ENCODE assay signal across 2 cellular contexts in genomic region chr17:38894276-38894675, GRCh38.
TF ChIP-seq lines count a peak whose summit lies in the region.

No MANE protein-coding gene starts in this region.

TF ChIP-seq in IMR-90, 13 proteins besides CTCF, POLR2A, EP300 and RAD21 (continued from another document):
- TF ChIP-seq ELK1 (IDR thresholded peaks at IDR 0.05; ENCODE audit: borderline replicate concordance, low read depth, low read length): no peak
- TF ChIP-seq NFE2L2 (IDR thresholded peaks at IDR 0.05; ENCODE audit: low read depth, low read length): no peak
- no peak for TF ChIP-seq MAZ (IDR thresholded peaks at IDR 0.05; ENCODE audit: borderline replicate concordance, low read depth, low read length)
- no peak for TF ChIP-seq FOS (IDR thresholded peaks at IDR 0.05; ENCODE audit: low read depth, low read length)
- no peak for TF ChIP-seq RCOR1 (IDR thresholded peaks at IDR 0.05; ENCODE audit: insufficient replicate concordance, low read length)
- no peak for TF ChIP-seq RFX5 (IDR thresholded peaks at IDR 0.05; ENCODE audit: low read depth, low read length)
- no peak for TF ChIP-seq CEBPB (IDR thresholded peaks at IDR 0.05; ENCODE audit: low read depth, low read length)
- no peak for TF ChIP-seq USF2 (IDR thresholded peaks at IDR 0.05; ENCODE audit: low read depth, low read length)
- no peak for TF ChIP-seq CHD1 (IDR thresholded peaks at IDR 0.05; ENCODE audit: low read depth, low read length)
- no peak for TF ChIP-seq BHLHE40 (IDR thresholded peaks at IDR 0.05; ENCODE audit: low read depth, low read length)

TF ChIP-seq in WTC11, 78 proteins besides CTCF, POLR2A, EP300 and RAD21 (continued from another document):
- TF ChIP-seq FOXP4 (CRISPR knock-in tag; IDR thresholded peaks at IDR 0.05): no peak
- no peak for TF ChIP-seq MYBL2 (CRISPR knock-in tag; IDR thresholded peaks at IDR 0.05)
- TF ChIP-seq ARID4B (CRISPR knock-in tag; IDR thresholded peaks at IDR 0.05; ENCODE audit: borderline replicate concordance): no peak
- TF ChIP-seq MXD4 (CRISPR knock-in tag; IDR thresholded peaks at IDR 0.05; ENCODE audit: borderline replicate concordance): no peak
- no peak for TF ChIP-seq CDX4 (CRISPR knock-in tag; IDR thresholded peaks at IDR 0.05; ENCODE audit: borderline replicate concordance)
- TF ChIP-seq, protein P1, sequence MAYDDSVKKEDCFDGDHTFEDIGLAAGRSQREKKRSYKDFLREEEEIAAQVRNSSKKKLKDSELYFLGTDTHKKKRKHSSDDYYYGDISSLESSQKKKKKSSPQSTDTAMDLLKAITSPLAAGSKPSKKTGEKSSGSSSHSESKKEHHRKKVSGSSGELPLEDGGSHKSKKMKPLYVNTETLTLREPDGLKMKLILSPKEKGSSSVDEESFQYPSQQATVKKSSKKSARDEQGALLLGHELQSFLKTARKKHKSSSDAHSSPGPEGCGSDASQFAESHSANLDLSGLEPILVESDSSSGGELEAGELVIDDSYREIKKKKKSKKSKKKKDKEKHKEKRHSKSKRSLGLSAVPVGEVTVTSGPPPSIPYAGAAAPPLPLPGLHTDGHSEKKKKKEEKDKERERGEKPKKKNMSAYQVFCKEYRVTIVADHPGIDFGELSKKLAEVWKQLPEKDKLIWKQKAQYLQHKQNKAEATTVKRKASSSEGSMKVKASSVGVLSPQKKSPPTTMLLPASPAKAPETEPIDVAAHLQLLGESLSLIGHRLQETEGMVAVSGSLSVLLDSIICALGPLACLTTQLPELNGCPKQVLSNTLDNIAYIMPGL (CRISPR knock-in tag; IDR thresholded peaks at IDR 0.05): no peak
- no peak for TF ChIP-seq KAT7 (CRISPR knock-in tag; IDR thresholded peaks at IDR 0.05; ENCODE audit: borderline replicate concordance)
- TF ChIP-seq PRRX2 (CRISPR knock-in tag; IDR thresholded peaks at IDR 0.05): no peak
- no peak for TF ChIP-seq SP1 (CRISPR knock-in tag; conservative IDR thresholded peaks at IDR 0.05)
- no peak for TF ChIP-seq ZBTB21 (CRISPR knock-in tag; IDR thresholded peaks at IDR 0.05; ENCODE audit: borderline replicate concordance)
- no peak for TF ChIP-seq AR (CRISPR knock-in tag; IDR thresholded peaks at IDR 0.05)
- TF ChIP-seq EMX1 (CRISPR knock-in tag; IDR thresholded peaks at IDR 0.05): no peak
- TF ChIP-seq, protein P2, sequence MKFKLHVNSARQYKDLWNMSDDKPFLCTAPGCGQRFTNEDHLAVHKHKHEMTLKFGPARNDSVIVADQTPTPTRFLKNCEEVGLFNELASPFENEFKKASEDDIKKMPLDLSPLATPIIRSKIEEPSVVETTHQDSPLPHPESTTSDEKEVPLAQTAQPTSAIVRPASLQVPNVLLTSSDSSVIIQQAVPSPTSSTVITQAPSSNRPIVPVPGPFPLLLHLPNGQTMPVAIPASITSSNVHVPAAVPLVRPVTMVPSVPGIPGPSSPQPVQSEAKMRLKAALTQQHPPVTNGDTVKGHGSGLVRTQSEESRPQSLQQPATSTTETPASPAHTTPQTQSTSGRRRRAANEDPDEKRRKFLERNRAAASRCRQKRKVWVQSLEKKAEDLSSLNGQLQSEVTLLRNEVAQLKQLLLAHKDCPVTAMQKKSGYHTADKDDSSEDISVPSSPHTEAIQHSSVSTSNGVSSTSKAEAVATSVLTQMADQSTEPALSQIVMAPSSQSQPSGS (CRISPR knock-in tag; IDR thresholded peaks at IDR 0.05; ENCODE audit: borderline replicate concordance, low read depth): no peak
- TF ChIP-seq ZNF425 (CRISPR knock-in tag; conservative IDR thresholded peaks at IDR 0.05): no peak
